In the genomic region with DNA sequence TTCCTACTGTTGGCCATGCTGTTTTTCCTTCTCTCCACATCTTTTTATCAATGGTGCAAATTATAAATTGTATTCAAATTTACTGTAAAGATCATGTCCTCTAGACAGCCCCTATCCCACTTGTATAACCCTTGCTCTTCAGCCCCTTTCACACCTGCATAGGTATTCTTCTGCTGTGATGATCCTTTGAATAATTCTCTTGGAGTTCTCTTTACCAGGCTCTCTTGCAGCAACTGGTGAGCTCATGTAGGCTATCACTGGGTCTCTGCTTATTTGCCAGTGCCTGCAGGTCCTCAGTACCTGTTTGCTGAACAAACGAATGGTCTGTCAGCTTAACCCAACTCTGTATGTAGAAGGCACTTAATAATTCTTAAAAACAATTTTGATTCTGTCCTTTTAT, we compare ENCODE assay signal across 18 cellular contexts. TPM values are rescaled to one million over a fixed set of nuclear protein-coding genes. Genes with fewer than 3 reads are reported as not detected.
DNase-seq lines count a peak whose midpoint lies in the region; ATAC-seq and TF ChIP-seq lines count a peak whose summit lies in the region.
"Had no signal": no experiment of that assay in that cellular context is flagged by ENCODE, and none has a peak within 500 bp of the region (broad histone marks: within the 10 kb centered on the region; RNA-seq: fewer than 3 reads in every experiment).

No MANE protein-coding gene starts in this region.

- DNase-seq in activated naive CD4-positive, alpha-beta T cell treated with Interleukin-2 at 50 U/mL for 16 hours, result no peak
- DNase-seq in central memory CD8-positive, alpha-beta T cell (ENCODE audit: low spot score in 2 of 2), result no peak
- no peak for DNase-seq in cerebellar nuclear complex (lab: John Stamatoyannopoulos, UW)
- DNase-seq in GF-D8 (lab: John Stamatoyannopoulos, UW), result no peak
- no peak for DNase-seq in SK-N-DZ (ENCODE audit: low spot score)
- DNase-seq in KG1 (lab: John Stamatoyannopoulos, UW), result no peak
- DNase-seq: anterior cingulate cortex, IMR-90, left cardiac atrium, NCI-H1048, NCI-H748 treated with DMSO at 0.1 percent for 48 hours, sigmoid colon, SK-N-SH, testis had no signal

- peak overlapping the region; percentile 13; the same call in 1 of the 2 replicates for H3K4me2 ChIP-seq in OCI-LY1 (ENCODE audit: low read length)
- H3K4me2 ChIP-seq: SK-N-SH had no signal

- H3K79me2 ChIP-seq in OCI-LY1 (ENCODE audit: insufficient read depth, low read length), result peaks cover 100% of the 10 kb centered on the region

- no peaks in the 10 kb centered on the region for H3F3A ChIP-seq in OCI-LY1 (ENCODE audit: insufficient read depth, low read length)

- H3K9ac ChIP-seq in OCI-LY1 (ENCODE audit: low read length), result no peak overlapping the region
- H3K9ac ChIP-seq: SK-N-SH had no signal

- no peak overlapping the region for H2AFZ ChIP-seq in OCI-LY1 (ENCODE audit: low read length)

- peaks cover 84% of the 10 kb centered on the region for H3K4me1 Mint-ChIP-seq in activated naive CD4-positive, alpha-beta T cell treated with anti-CD3 and anti-CD28 coated beads, Interleukin-2, amount 50 U/mL, for 24 hours
- H3K4me1 Mint-ChIP-seq in central memory CD8-positive, alpha-beta T cell, result peaks cover 78% of the 10 kb centered on the region

- peak overlapping the region; percentile 93 for H3K4me3 Mint-ChIP-seq in activated naive CD4-positive, alpha-beta T cell treated with anti-CD3 and anti-CD28 coated beads, Interleukin-2, amount 50 U/mL, for 24 hours
- peak overlapping the region; percentile 84 for H3K4me3 Mint-ChIP-seq in central memory CD8-positive, alpha-beta T cell
- H3K4me3 Mint-ChIP-seq: mesothelial cell of epicardium had no signal

- no peaks in the 10 kb centered on the region for H3K27me3 ChIP-seq in OCI-LY1 (ENCODE audit: insufficient read depth, low read length)
- H3K27me3 ChIP-seq: sigmoid colon, testis had no signal

- no peak for ATAC-seq in central memory CD8-positive, alpha-beta T cell (replicated peaks; ENCODE audit: extremely low read depth, poor library complexity, severe bottlenecking)
- ATAC-seq: left cardiac atrium, Panc1 had no signal

- H3K9me3 Mint-ChIP-seq in activated naive CD4-positive, alpha-beta T cell treated with anti-CD3 and anti-CD28 coated beads, Interleukin-2, amount 50 U/mL, for 24 hours, result no peaks in the 10 kb centered on the region
- H3K9me3 Mint-ChIP-seq in central memory CD8-positive, alpha-beta T cell, result no peaks in the 10 kb centered on the region

- no peaks in the 10 kb centered on the region for H4K20me1 ChIP-seq in OCI-LY1 (ENCODE audit: insufficient read depth, low read length)

- no peaks in the 10 kb centered on the region for H3K9me2 ChIP-seq in OCI-LY1 (ENCODE audit: low read depth, low read length)
- H3K9me2 ChIP-seq: SK-N-SH had no signal

- peak overlapping the region; percentile 94 for H3K27ac Mint-ChIP-seq in activated naive CD4-positive, alpha-beta T cell treated with anti-CD3 and anti-CD28 coated beads, Interleukin-2, amount 50 U/mL, for 24 hours
- H3K27ac Mint-ChIP-seq in central memory CD8-positive, alpha-beta T cell (ENCODE audit: low read depth), result peak overlapping the region; percentile 91
- H3K27ac Mint-ChIP-seq: mesothelial cell of epicardium had no signal

- H3K9me3 ChIP-seq in OCI-LY1 (ENCODE audit: low read length), result no peaks in the 10 kb centered on the region
- H3K9me3 ChIP-seq: sigmoid colon, SK-N-SH, testis had no signal

- no peak for TF ChIP-seq CTCF in OCI-LY1 (IDR thresholded peaks at IDR 0.05; ENCODE audit: low read length)

- H3K36me3 ChIP-seq in OCI-LY1 (ENCODE audit: insufficient read depth, low read length), result peaks cover 86% of the 10 kb centered on the region
- H3K36me3 ChIP-seq: sigmoid colon had no signal

- H3K36me3 Mint-ChIP-seq in activated naive CD4-positive, alpha-beta T cell treated with anti-CD3 and anti-CD28 coated beads, Interleukin-2, amount 50 U/mL, for 24 hours, result peaks cover 47% of the 10 kb centered on the region
- peaks cover 70% of the 10 kb centered on the region for H3K36me3 Mint-ChIP-seq in central memory CD8-positive, alpha-beta T cell (ENCODE audit: insufficient read depth)
- H3K36me3 Mint-ChIP-seq: mesothelial cell of epicardium had no signal

- no peak overlapping the region for H3K4me3 ChIP-seq in OCI-LY1 (ENCODE audit: low read depth, low read length, poor library complexity, severe bottlenecking)
- H3K4me3 ChIP-seq: sigmoid colon, testis had no signal

- H3K4me1 ChIP-seq in OCI-LY1 (ENCODE audit: insufficient read depth, low read length, severe bottlenecking), result peaks cover 99% of the 10 kb centered on the region
- H3K4me1 ChIP-seq: sigmoid colon, testis had no signal

- peak overlapping the region; percentile 64 for H3K27ac ChIP-seq in OCI-LY1 (ENCODE audit: low read depth, low read length, poor library complexity, severe bottlenecking)
- H3K27ac ChIP-seq: sigmoid colon, testis had no signal

- H3K27me3 Mint-ChIP-seq in activated naive CD4-positive, alpha-beta T cell treated with anti-CD3 and anti-CD28 coated beads, Interleukin-2, amount 50 U/mL, for 24 hours, result no peaks in the 10 kb centered on the region
- no peaks in the 10 kb centered on the region for H3K27me3 Mint-ChIP-seq in central memory CD8-positive, alpha-beta T cell

RNA-seq across cellular contexts. Expression of a gene that starts 8.2 kb away (rescaled TPM):
- polyA plus RNA-seq in SK-N-DZ (2014; cell fraction: cytosol; rRNA removed), result not detected in 2 replicates
- polyA plus RNA-seq in SK-N-DZ (2014; cell fraction: nucleus; rRNA removed), result 0.44 TPM in 1 of 2 replicates, not detected in the other
- polyA plus RNA-seq: IMR-90 had no signal
